ENCODE assay signal across 19 cellular contexts in genomic region chr12:80018119-80018518, GRCh38.
DNase-seq lines count a peak whose midpoint lies in the region; ATAC-seq and TF ChIP-seq lines count a peak whose summit lies in the region.
"Had no signal": no experiment of that assay in that cellular context is flagged by ENCODE, and none has a peak within 500 bp of the region (broad histone marks: within the 10 kb centered on the region; RNA-seq: fewer than 3 reads in every experiment).

No MANE protein-coding gene starts in this region.

- peak in 1 of 2 donors; percentile 39 for DNase-seq in breast epithelium (ENCODE audit: low spot score in 2 of 2)
- no peak for DNase-seq in MCF 10A (ENCODE audit: unreplicated experiment)
- DNase-seq in mesendoderm: peak; percentile 53
- no peak for DNase-seq in progenitor cell of endocrine pancreas (ENCODE audit: low spot score, unreplicated experiment)
- no peak for DNase-seq in activated effector memory CD4-positive, alpha-beta T cell treated with anti-CD3 and anti-CD28 coated beads, Interleukin-2, amount 50 U/mL, for 16 hours
- DNase-seq in activated CD8-positive, alpha-beta T cell treated with anti-CD3 and anti-CD28 coated beads for 36 hours: no peak
- DNase-seq in stimulated activated CD4-positive, alpha-beta T cell treated with anti-CD3 and anti-CD28 coated beads, Interleukin-4, amount 100 ng/mL, for 4 hours: no peak
- DNase-seq: BE2C; CD4-positive, alpha-beta T cell; DMS79 treated with DMSO at 0.1 percent for 48 hours; KBM-7; NCI-H1417 treated with DMSO at 0.1 percent for 48 hours; NCI-H2029 treated with DMSO at 0.1 percent for 48 hours; NCI-H510A; NCI-H774; PC-3 had no signal

- H3K4ac ChIP-seq in mesendoderm (ENCODE audit: low read depth, low read length): no peak overlapping the region

- H3K4me3 ChIP-seq in breast epithelium: no peak overlapping the region
- H3K4me3 ChIP-seq in mesendoderm (ENCODE audit: low read length): no peak overlapping the region

- no peak overlapping the region for H3K4me3 Mint-ChIP-seq in MCF 10A (ENCODE audit: unreplicated experiment)
- H3K4me3 Mint-ChIP-seq in progenitor cell of endocrine pancreas (ENCODE audit: low read depth): no peak overlapping the region
- H3K4me3 Mint-ChIP-seq in activated CD8-positive, alpha-beta T cell treated with anti-CD3 and anti-CD28 coated beads for 36 hours: no peak overlapping the region
- H3K4me3 Mint-ChIP-seq: CD4-positive, alpha-beta T cell had no signal

- H3K9me3 Mint-ChIP-seq in MCF 10A (ENCODE audit: unreplicated experiment) (peaks cover 7% of the 10 kb centered on the region), progenitor cell of endocrine pancreas (ENCODE audit: low read depth) (peaks cover 5% of the 10 kb centered on the region)
- no peaks in the 10 kb centered on the region for H3K9me3 Mint-ChIP-seq in activated CD8-positive, alpha-beta T cell treated with anti-CD3 and anti-CD28 coated beads for 36 hours

- no peak for ATAC-seq in HG03139 (IDR thresholded peaks at IDR 0.05; ENCODE audit: unreplicated experiment)
- ATAC-seq in activated CD8-positive, alpha-beta T cell treated with anti-CD3 and anti-CD28 coated beads for 36 hours: no peak
- ATAC-seq: PC-3 had no signal

- H3K27me3 Mint-ChIP-seq in MCF 10A (ENCODE audit: insufficient read depth, unreplicated experiment) (no peaks in the 10 kb centered on the region), progenitor cell of endocrine pancreas (no peaks in the 10 kb centered on the region)
- H3K27me3 Mint-ChIP-seq in activated CD8-positive, alpha-beta T cell treated with anti-CD3 and anti-CD28 coated beads for 36 hours: no peaks in the 10 kb centered on the region

- H3K4me1 ChIP-seq in breast epithelium (no peaks in the 10 kb centered on the region), mesendoderm (ENCODE audit: control insufficient read depth, low read depth, low read length) (no peaks in the 10 kb centered on the region)
- H3K4me1 ChIP-seq: BE2C had no signal

- no peak overlapping the region for H2BK120ac ChIP-seq in mesendoderm (ENCODE audit: low read depth, low read length)

- no peaks in the 10 kb centered on the region for H3K79me1 ChIP-seq in mesendoderm (ENCODE audit: low read length)

- H3K56ac ChIP-seq in mesendoderm (ENCODE audit: low read length): no peak overlapping the region

- H3K18ac ChIP-seq in mesendoderm (ENCODE audit: low read length): no peak overlapping the region

- H3K27me3 ChIP-seq in breast epithelium (no peaks in the 10 kb centered on the region), mesendoderm (ENCODE audit: insufficient read depth, low read length, poor library complexity) (no peaks in the 10 kb centered on the region)

- POLR2A ChIA-PET in MCF 10A (lab: Yijun Ruan, JAX): no interaction called here
- POLR2A ChIA-PET in activated CD8-positive, alpha-beta T cell treated with anti-CD3 and anti-CD28 coated beads for 36 hours (lab: Charles Lee): no interaction called here

- CTCF ChIA-PET in MCF 10A (lab: Yijun Ruan, JAX): no interaction called here
- CTCF ChIA-PET in activated CD8-positive, alpha-beta T cell treated with anti-CD3 and anti-CD28 coated beads for 36 hours (lab: Charles Lee): no interaction called here

- no peak overlapping the region for H3K9ac ChIP-seq in mesendoderm (ENCODE audit: low read length)

- H3K23ac ChIP-seq in mesendoderm (ENCODE audit: low read length): no peak overlapping the region

- H2AK5ac ChIP-seq in mesendoderm (ENCODE audit: low read length): no peak overlapping the region

- H3K4me2 ChIP-seq in mesendoderm (ENCODE audit: low read length): no peak overlapping the region

- H2BK5ac ChIP-seq in mesendoderm (ENCODE audit: low read length): no peak overlapping the region

- no TSS peak for BruUV-seq in MCF 10A (replicated peaks; lab: Mats Ljungman, UMichigan)

- no CpG with 5 or more reads among the region's 4 CpGs for WGBS in mesendoderm (ENCODE audit: extremely low coverage, insufficient coverage, low lambda C conversion rate)

- intact Hi-C loops in breast epithelium (cut with DNase I; ENCODE audit: low total_unique reads): no loop called here
- intact Hi-C loops in MCF 10A (cut with micrococcal nuclease): no loop called here
- intact Hi-C loops in activated CD8-positive, alpha-beta T cell treated with anti-CD3 and anti-CD28 coated beads for 36 hours (cut with micrococcal nuclease): no loop called here

- no peak overlapping the region for H4K8ac ChIP-seq in mesendoderm (ENCODE audit: low read depth, low read length)

- H3K36me3 Mint-ChIP-seq in MCF 10A (ENCODE audit: insufficient read depth, unreplicated experiment) (no peaks in the 10 kb centered on the region), progenitor cell of endocrine pancreas (ENCODE audit: insufficient read depth) (no peaks in the 10 kb centered on the region)
- no peaks in the 10 kb centered on the region for H3K36me3 Mint-ChIP-seq in activated CD8-positive, alpha-beta T cell treated with anti-CD3 and anti-CD28 coated beads for 36 hours (ENCODE audit: low read depth)

- TF ChIP-seq CTCF in breast epithelium (IDR thresholded peaks at IDR 0.05) (no peak), MCF 10A (IDR thresholded peaks at IDR 0.05; ENCODE audit: unreplicated experiment) (no peak), progenitor cell of endocrine pancreas (IDR thresholded peaks at IDR 0.05; ENCODE audit: unreplicated experiment) (no peak)
- TF ChIP-seq CTCF in activated CD8-positive, alpha-beta T cell treated with anti-CD3 and anti-CD28 coated beads for 36 hours (IDR thresholded peaks at IDR 0.05): no peak

- H3K9me3 ChIP-seq in breast epithelium: peaks cover 0 to 4% of the 10 kb centered on the region in 2 donors
- H3K9me3 ChIP-seq: BE2C had no signal

- no peaks in the 10 kb centered on the region for H3K4me1 Mint-ChIP-seq in MCF 10A (ENCODE audit: insufficient read depth, unreplicated experiment)
- H3K4me1 Mint-ChIP-seq in progenitor cell of endocrine pancreas (ENCODE audit: low read depth): peaks cover 5% of the 10 kb centered on the region
- H3K4me1 Mint-ChIP-seq in activated CD8-positive, alpha-beta T cell treated with anti-CD3 and anti-CD28 coated beads for 36 hours (ENCODE audit: low read depth): no peaks in the 10 kb centered on the region

- H3K36me3 ChIP-seq in breast epithelium (no peaks in the 10 kb centered on the region), mesendoderm (ENCODE audit: control insufficient read depth, insufficient read depth, low read length) (no peaks in the 10 kb centered on the region)
- H3K36me3 ChIP-seq: BE2C had no signal

- H3K27ac Mint-ChIP-seq in MCF 10A (ENCODE audit: low read depth, unreplicated experiment): no peak overlapping the region
- peak overlapping the region; percentile 21 for H3K27ac Mint-ChIP-seq in progenitor cell of endocrine pancreas
- H3K27ac Mint-ChIP-seq in activated CD8-positive, alpha-beta T cell treated with anti-CD3 and anti-CD28 coated beads for 36 hours: no peak overlapping the region
- H3K27ac Mint-ChIP-seq: CD4-positive, alpha-beta T cell had no signal

- TF ChIP-seq POLR2A in breast epithelium (IDR thresholded peaks at IDR 0.05): no peak

- H2BK15ac ChIP-seq in mesendoderm (replicated peaks; ENCODE audit: low read depth): no peak overlapping the region

- peak overlapping the region; percentile 42 to 64 for H3K27ac ChIP-seq in breast epithelium
- no peak overlapping the region for H3K27ac ChIP-seq in mesendoderm (ENCODE audit: low read depth, low read length)
- H3K27ac ChIP-seq: 22Rv1, RWPE1 had no signal

- no peaks in the 10 kb centered on the region for H3K79me2 ChIP-seq in mesendoderm (ENCODE audit: control insufficient read depth, insufficient read depth, low read length)

- H4K5ac ChIP-seq in mesendoderm (ENCODE audit: low read length): no peak overlapping the region
